8 cellular contexts compared by ENCODE assay signal in genomic region chr22:23070418-23071162, GRCh38.
A peak's percentile ranks its signal among the peaks of the same experiment; 100 is the strongest.
DNase-seq lines count a peak whose midpoint lies in the region; ATAC-seq and TF ChIP-seq lines count a peak whose summit lies in the region.

Gene GNAZ (plus strand): TSS chr22:23070519. CDS start chr22:23095696, 25,177 bp downstream.

- POLR2A ChIA-PET in HEK293 (lab: Yijun Ruan, JAX) = interaction anchor here (0.8 to 2.1 kb wide), 8 partner anchors 14 to 55 kb away, joined by 3 to 5 read pairs (median 3); no protein-coding TSS in a partner anchor

- TF ChIP-seq CTCF in HEK293 (tag by site-specific recombination; IDR thresholded peaks at IDR 0.05) (no peak), cardiac fibroblast (IDR thresholded peaks at IDR 0.05; ENCODE audit: low read depth, low read length) (no peak)

- peaks cover 3% of the 10 kb centered on the region; the same call in 1 of the 2 replicates for H3K4me1 ChIP-seq in HEK293 (ENCODE audit: control insufficient read depth, insufficient read depth, low read length)

- H3K4me3 Mint-ChIP-seq in stimulated activated memory B cell treated with anti-CD40 and anti-IgM and Interleukin-4, amounts not matched to agents 10 μg/mL and 1 μg/mL and 100 μg/mL, for 72 hours = peak within 1 kb of the TSS; percentile 88

- peak; percentile 74 for ATAC-seq in stimulated activated memory B cell treated with anti-CD40 and anti-IgM and Interleukin-4, amounts not matched to agents 10 μg/mL and 1 μg/mL and 100 μg/mL, for 72 hours
- ATAC-seq in GM21390 (IDR thresholded peaks at IDR 0.05; ENCODE audit: unreplicated experiment) = no peak
- no peak for ATAC-seq in HG02938 (IDR thresholded peaks at IDR 0.05; ENCODE audit: unreplicated experiment)

- DNase-seq in ELF-1 (ENCODE audit: low read depth, low spot score) (peak; percentile 25), RPMI8226 (peak; percentile 23), cardiac fibroblast (ENCODE audit: low read depth in 2 of 2) (no peak), left kidney (ENCODE audit: low read depth, low spot score) (peak; percentile 74)

- H3K27me3 Mint-ChIP-seq in stimulated activated memory B cell treated with anti-CD40 and anti-IgM and Interleukin-4, amounts not matched to agents 10 μg/mL and 1 μg/mL and 100 μg/mL, for 72 hours = peaks cover 33% of the 10 kb centered on the region

- H3K36me3 Mint-ChIP-seq in stimulated activated memory B cell treated with anti-CD40 and anti-IgM and Interleukin-4, amounts not matched to agents 10 μg/mL and 1 μg/mL and 100 μg/mL, for 72 hours = no peaks in the 10 kb centered on the region

- CTCF ChIA-PET in HEK293 (lab: Yijun Ruan, JAX) = interaction anchor here (2.7 kb wide), 1 partner anchor 111 kb away, joined by 13 read pairs; no protein-coding TSS in a partner anchor

- peak within 1 kb of the TSS; percentile 27; the same call in 1 of the 2 replicates for H3K27ac ChIP-seq in HEK293 (ENCODE audit: extremely low read depth, low read depth, low read length)

- H3K9me3 ChIP-seq in HEK293 (ENCODE audit: control insufficient read depth, insufficient read depth, low read depth, low read length) = no peaks in the 10 kb centered on the region

- no peaks in the 10 kb centered on the region for H3K9me3 Mint-ChIP-seq in stimulated activated memory B cell treated with anti-CD40 and anti-IgM and Interleukin-4, amounts not matched to agents 10 μg/mL and 1 μg/mL and 100 μg/mL, for 72 hours

- H3K27ac Mint-ChIP-seq in stimulated activated memory B cell treated with anti-CD40 and anti-IgM and Interleukin-4, amounts not matched to agents 10 μg/mL and 1 μg/mL and 100 μg/mL, for 72 hours = no peak within 1 kb of the TSS

- H3K4me3 ChIP-seq in HEK293 (ENCODE audit: low read depth, low read length) (peak within 1 kb of the TSS; percentile 74), cardiac fibroblast (replicated peaks in 1 of 2; ENCODE audit: low read depth in 2 of 2, low read length in 2 of 2) (peak within 1 kb of the TSS; percentile 47 to 57)

- H3K36me3 ChIP-seq in HEK293 (ENCODE audit: control insufficient read depth in 2 of 2, insufficient read depth in 1 of 2, low read length in 2 of 2) = peaks cover 0 to 22% of the 10 kb centered on the region in 2 experiments; a peak in 1 of 3 replicates

- peaks cover 33% of the 10 kb centered on the region for H3K4me1 Mint-ChIP-seq in stimulated activated memory B cell treated with anti-CD40 and anti-IgM and Interleukin-4, amounts not matched to agents 10 μg/mL and 1 μg/mL and 100 μg/mL, for 72 hours

TF ChIP-seq in HEK293, 187 proteins besides CTCF, POLR2A, EP300 and RAD21 (continues in another document):
- TF ChIP-seq ZNF776 (tag by site-specific recombination; IDR thresholded peaks at IDR 0.05; ENCODE audit: borderline replicate concordance) = no peak
- no peak for TF ChIP-seq BCL6B (tag by site-specific recombination; IDR thresholded peaks at IDR 0.05)
- no peak for TF ChIP-seq ZNF184 (tag by site-specific recombination; IDR thresholded peaks at IDR 0.05)
- TF ChIP-seq IKZF3 (tag by site-specific recombination; IDR thresholded peaks at IDR 0.05) = no peak
- TF ChIP-seq ZNF416 (tag by site-specific recombination; IDR thresholded peaks at IDR 0.05) = no peak
- no peak for TF ChIP-seq ZNF791 (tag by site-specific recombination; IDR thresholded peaks at IDR 0.05)
- TF ChIP-seq ZNF624 (tag by site-specific recombination; IDR thresholded peaks at IDR 0.05) = no peak
- no peak for TF ChIP-seq HIC1 (tag by site-specific recombination; IDR thresholded peaks at IDR 0.05)
- no peak for TF ChIP-seq ZXDB (tag by site-specific recombination; IDR thresholded peaks at IDR 0.05)
- no peak for TF ChIP-seq ZNF677 (tag by site-specific recombination; IDR thresholded peaks at IDR 0.05)
- TF ChIP-seq ZNF302 (tag by site-specific recombination; IDR thresholded peaks at IDR 0.05; ENCODE audit: low read depth) = no peak
- TF ChIP-seq PRDM6 (tag by site-specific recombination; IDR thresholded peaks at IDR 0.05) = no peak
- TF ChIP-seq ATF2 (tag by site-specific recombination; IDR thresholded peaks at IDR 0.05; ENCODE audit: low read depth) = no peak
- TF ChIP-seq ZNF280C (tag by site-specific recombination; IDR thresholded peaks at IDR 0.05) = no peak
- TF ChIP-seq SCRT1 (tag by site-specific recombination; IDR thresholded peaks at IDR 0.05; ENCODE audit: borderline replicate concordance) = no peak
- 0 out of 2 replicates have a peak, but pooled peaks have one; percentile 19 for TF ChIP-seq WT1 (tag by site-specific recombination; IDR thresholded peaks at IDR 0.05)
- TF ChIP-seq ZNF19 (tag by site-specific recombination; IDR thresholded peaks at IDR 0.05; ENCODE audit: low read depth) = no peak
- no peak for TF ChIP-seq ZNF626 (tag by site-specific recombination; IDR thresholded peaks at IDR 0.05)
- TF ChIP-seq ZBTB7A (tag by site-specific recombination; IDR thresholded peaks at IDR 0.05; ENCODE audit: low read depth) = no peak

Comparison
In these comparisons a context has a peak if more than half of its experiments do, and no peak if none do; other contexts are left out.
1. DNase-seq: peak in ELF-1 (single experiment), RPMI8226 (single experiment) and left kidney (single experiment); none in cardiac fibroblast (0 of 2).